Comparison of ENCODE assay signal across 8 cellular contexts in genomic region chr19:8831832-8832131, GRCh38. TPM values are rescaled to one million over a fixed set of nuclear protein-coding genes. Genes with fewer than 3 reads are reported as not detected.
DNase-seq lines count a peak whose midpoint lies in the region; ATAC-seq and TF ChIP-seq lines count a peak whose summit lies in the region.

No MANE protein-coding gene starts in this region.

- peak overlapping the region; percentile 77 to 94 (median 88) for H3K4me2 ChIP-seq in BLaER1 treated with 17β-estradiol and CSF1 and Interleukin-3, amounts not matched to agents 10 nM and 100 nM

- TF ChIP-seq CTCF in cardiac fibroblast (IDR thresholded peaks at IDR 0.05; ENCODE audit: low read depth, low read length), result no peak
- no peak for TF ChIP-seq CTCF in mucosa of descending colon (IDR thresholded peaks at IDR 0.05)

- H4K20me1 ChIP-seq in BLaER1 treated with 17β-estradiol and CSF1 and Interleukin-3, amounts not matched to agents 10 nM and 100 nM, result no peaks in the 10 kb centered on the region

- peaks cover under 1 to 38% (median 18%) of the 10 kb centered on the region in 11 experiments; a peak in 18 of 22 replicates for H3K36me3 ChIP-seq in BLaER1 treated with 17β-estradiol and CSF1 and Interleukin-3, amounts not matched to agents 10 nM and 100 nM
- no peaks in the 10 kb centered on the region for H3K36me3 ChIP-seq in mucosa of descending colon (ENCODE audit: low read depth)

- H3K4me1 ChIP-seq in BLaER1 treated with 17β-estradiol and CSF1 and Interleukin-3, amounts not matched to agents 10 nM and 100 nM, result peaks cover 9 to 28% (median 11%) of the 10 kb centered on the region in 10 experiments
- peaks cover 9% of the 10 kb centered on the region for H3K4me1 ChIP-seq in mucosa of descending colon (ENCODE audit: low read depth)

- H3K4me3 ChIP-seq in BLaER1 treated with 17β-estradiol and CSF1 and Interleukin-3, amounts not matched to agents 10 nM and 100 nM, result peak overlapping the region; percentile 70 to 90 (median 83)
- peak overlapping the region; percentile 75 for H3K4me3 ChIP-seq in Jurkat, Clone E6-1 (ENCODE audit: low read length)
- H3K4me3 ChIP-seq in cardiac fibroblast (replicated peaks in 1 of 2; ENCODE audit: low read depth in 2 of 2, low read length in 2 of 2) (peak overlapping the region; percentile 76 to 83), mucosa of descending colon (peak overlapping the region; percentile 78)

- ATAC-seq in GM19397 (IDR thresholded peaks at IDR 0.05; ENCODE audit: unreplicated experiment), result peak; percentile 12
- peak; percentile 21 for ATAC-seq in mucosa of descending colon
- no peak for ATAC-seq in GM21576 (IDR thresholded peaks at IDR 0.05; ENCODE audit: unreplicated experiment)
- ATAC-seq in GM21619 (IDR thresholded peaks at IDR 0.05; ENCODE audit: unreplicated experiment), result no peak

- peak overlapping the region; percentile 92 to 98 (median 96) for H3K9ac ChIP-seq in BLaER1 treated with 17β-estradiol and CSF1 and Interleukin-3, amounts not matched to agents 10 nM and 100 nM

- peak overlapping the region; percentile 94 to 99 (median 98) for H3K27ac ChIP-seq in BLaER1 treated with 17β-estradiol and CSF1 and Interleukin-3, amounts not matched to agents 10 nM and 100 nM

- intact Hi-C loops in mucosa of descending colon (cut with DNase I, micrococcal nuclease), result no loop called here
- intact Hi-C loops in posterior vena cava (cut with DNase I), result no loop called here

- H3K9me3 ChIP-seq in BLaER1 treated with 17β-estradiol and CSF1 and Interleukin-3, amounts not matched to agents 10 nM and 100 nM (replicated peaks in 1 of 11), result peaks cover 3 to 48% (median 12%) of the 10 kb centered on the region in 11 experiments; a peak in 18 of 22 replicates
- H3K9me3 ChIP-seq in mucosa of descending colon, result no peaks in the 10 kb centered on the region

- DNase-seq in Jurkat, Clone E6-1 (ENCODE audit: low read depth, low spot score), result no peak
- DNase-seq in cardiac fibroblast (ENCODE audit: low read depth in 2 of 2), result no peak
- DNase-seq in mucosa of descending colon, result no peak
- DNase-seq in posterior vena cava (ENCODE audit: low spot score), result no peak

- no peaks in the 10 kb centered on the region for H3K27me3 ChIP-seq in BLaER1 treated with 17β-estradiol and CSF1 and Interleukin-3, amounts not matched to agents 10 nM and 100 nM

RNA-seq across cellular contexts. Expression of gene ZNF558, which starts 0.3 kb away (rescaled TPM):
- 5.6 TPM for polyA plus RNA-seq in Jurkat, Clone E6-1 (2012; ENCODE audit: insufficient read depth, insufficient read length)
- total RNA-seq in mucosa of descending colon (10 to 100 TPM; 19.1 to 28.6 (median 25.5) TPM), posterior vena cava (10 to 100 TPM; 20.1 to 23.5 TPM)

RNA-seq across cellular contexts. Expression of gene MBD3L1, which starts 0.4 kb away (rescaled TPM):
- not detected for polyA plus RNA-seq in Jurkat, Clone E6-1 (2012; ENCODE audit: insufficient read depth, insufficient read length)
- not detected for total RNA-seq in mucosa of descending colon
- not detected for total RNA-seq in posterior vena cava

Comparison
In these comparisons a context has a peak if more than half of its experiments do, and no peak if none do; other contexts are left out.
1. ATAC-seq: peak in GM19397 (single experiment) and mucosa of descending colon (single experiment); none in GM21576 (single experiment) and GM21619 (single experiment).
2. Peak in every context shown above with its lines, with median percentiles within 50 percentile points of each other: H3K4me3 ChIP-seq.